Comparison of ENCODE assay signal across 30 cellular contexts in genomic region chr4:23969635-23970034, GRCh38.
"Had no signal": no experiment of that assay in that cellular context is flagged by ENCODE, and none has a peak within 500 bp of the region (broad histone marks: within the 10 kb centered on the region; RNA-seq: fewer than 3 reads in every experiment).

No MANE protein-coding gene starts in this region.

- H3K4me1 Mint-ChIP-seq: activated B cell treated with CpG ODN at 0.5 μM for 24 hours; activated CD4-positive, alpha-beta T cell treated with anti-CD3 and anti-CD28 coated beads for 36 hours; activated CD8-positive, alpha-beta memory T cell treated with anti-CD3 and anti-CD28 coated beads, Interleukin-2, amount 10 ng/mL, durations not matched to agents 7 days and 5 days; immature natural killer cell; naive B cell; stimulated activated naive B cell treated with anti-CD40 and anti-IgM and Interleukin-4, amounts not matched to agents 10 μg/mL and 1 μg/mL and 100 μg/mL, for 72 hours had no signal

- H3K27ac ChIP-seq: esophagus squamous epithelium, heart left ventricle, left lung, pancreas, psoas muscle, stomach, thyroid gland, upper lobe of right lung had no signal

- H3K36me3 Mint-ChIP-seq: activated CD8-positive, alpha-beta memory T cell treated with anti-CD3 and anti-CD28 coated beads, Interleukin-2, amount 10 ng/mL, durations not matched to agents 7 days and 5 days; activated naive CD4-positive, alpha-beta T cell treated with anti-CD3 and anti-CD28 coated beads, Interleukin-2, amount 50 U/mL, for 72 hours; immature natural killer cell; mesothelial cell of epicardium; naive B cell; stimulated activated naive B cell treated with anti-CD40 and anti-IgM and Interleukin-4, amounts not matched to agents 10 μg/mL and 1 μg/mL and 100 μg/mL, for 72 hours had no signal

- H3K27ac Mint-ChIP-seq: activated B cell treated with CpG ODN at 0.5 μM for 24 hours; activated CD4-positive, alpha-beta T cell treated with anti-CD3 and anti-CD28 coated beads for 36 hours; activated CD8-positive, alpha-beta memory T cell treated with anti-CD3 and anti-CD28 coated beads, Interleukin-2, amount 10 ng/mL, durations not matched to agents 7 days and 5 days; activated CD8-positive, alpha-beta T cell treated with anti-CD3 and anti-CD28 coated beads, Interleukin-2, amount 10 ng/mL, durations not matched to agents 7 days and 5 days; activated naive CD4-positive, alpha-beta T cell treated with anti-CD3 and anti-CD28 coated beads, Interleukin-2, amount 50 U/mL, for 72 hours; dendritic cell treated with granulocyte-macrophage colony-stimulating factor and Interleukin-4, amounts not matched to agents 40 ng/mL and 50 ng/mL, for 4 days; endodermal cell; immature natural killer cell; mesothelial cell of epicardium; naive B cell; nephron progenitor cell; stimulated activated naive B cell treated with anti-CD40 and anti-IgM and Interleukin-4, amounts not matched to agents 10 μg/mL and 1 μg/mL and 100 μg/mL, for 72 hours; T-helper 2 cell treated with Interferon-gamma antibody and Interleukin-4, amounts not matched to agents 5 μg/mL and 100 μg/mL, for 36 hours had no signal

- H3K4me3 Mint-ChIP-seq: activated B cell treated with CpG ODN at 0.5 μM for 24 hours; activated CD4-positive, alpha-beta T cell treated with anti-CD3 and anti-CD28 coated beads for 36 hours; activated CD8-positive, alpha-beta memory T cell treated with anti-CD3 and anti-CD28 coated beads, Interleukin-2, amount 10 ng/mL, durations not matched to agents 7 days and 5 days; activated CD8-positive, alpha-beta T cell treated with anti-CD3 and anti-CD28 coated beads, Interleukin-2, amount 10 ng/mL, durations not matched to agents 7 days and 5 days; dendritic cell treated with granulocyte-macrophage colony-stimulating factor and Interleukin-4, amounts not matched to agents 40 ng/mL and 50 ng/mL, for 4 days; endodermal cell; immature natural killer cell; mesothelial cell of epicardium; naive B cell; nephron progenitor cell; stimulated activated naive B cell treated with anti-CD40 and anti-IgM and Interleukin-4, amounts not matched to agents 10 μg/mL and 1 μg/mL and 100 μg/mL, for 72 hours; T-helper 2 cell treated with Interferon-gamma antibody and Interleukin-4, amounts not matched to agents 5 μg/mL and 100 μg/mL, for 36 hours had no signal

- H3K9me3 Mint-ChIP-seq: activated naive CD4-positive, alpha-beta T cell treated with anti-CD3 and anti-CD28 coated beads, Interleukin-2, amount 50 U/mL, for 72 hours; dendritic cell treated with granulocyte-macrophage colony-stimulating factor and Interleukin-4, amounts not matched to agents 40 ng/mL and 50 ng/mL, for 4 days; endodermal cell; mesothelial cell of epicardium; naive B cell; nephron progenitor cell; T-helper 2 cell treated with Interferon-gamma antibody and Interleukin-4, amounts not matched to agents 5 μg/mL and 100 μg/mL, for 36 hours had no signal

- DNase-seq: activated B cell treated with CpG ODN at 0.5 μM for 24 hours; activated CD4-positive, alpha-beta T cell treated with anti-CD3 and anti-CD28 coated beads for 36 hours; activated CD8-positive, alpha-beta memory T cell treated with anti-CD3 and anti-CD28 coated beads, Interleukin-2, amount 10 ng/mL, durations not matched to agents 7 days and 5 days; activated CD8-positive, alpha-beta T cell treated with anti-CD3 and anti-CD28 coated beads, Interleukin-2, amount 10 ng/mL, durations not matched to agents 7 days and 5 days; activated naive CD4-positive, alpha-beta T cell; activated T-cell treated with anti-CD3 and anti-CD28 coated beads, Interleukin-2, amount 50 U/mL, for 48 hours; central memory CD4-positive, alpha-beta T cell; endodermal cell; esophagus squamous epithelium; heart left ventricle; hypothalamus; immature natural killer cell; kidney; left lung; naive B cell; nephron progenitor cell; pancreas; psoas muscle; stimulated activated CD4-positive, alpha-beta T cell treated with anti-CD3 and anti-CD28 coated beads, Interleukin-15, amount 100 ng/mL, for 24 hours; stimulated activated CD4-positive, alpha-beta T cell treated with anti-CD3 and anti-CD28 coated beads, Interleukin-2, amount 100 ng/mL, for 24 hours; stimulated activated naive B cell treated with anti-CD40 and anti-IgM and Interleukin-4, amounts not matched to agents 10 μg/mL and 1 μg/mL and 100 μg/mL, for 72 hours; stomach; T-helper 1 cell; thyroid gland; upper lobe of right lung had no signal

- H3K4me3 ChIP-seq: breast epithelium, esophagus squamous epithelium, heart left ventricle, left lung, pancreas, psoas muscle, stomach, thyroid gland, upper lobe of right lung had no signal

- H3K27me3 Mint-ChIP-seq: activated B cell treated with CpG ODN at 0.5 μM for 24 hours; activated CD4-positive, alpha-beta T cell treated with anti-CD3 and anti-CD28 coated beads for 36 hours; activated CD8-positive, alpha-beta memory T cell treated with anti-CD3 and anti-CD28 coated beads, Interleukin-2, amount 10 ng/mL, durations not matched to agents 7 days and 5 days; dendritic cell treated with granulocyte-macrophage colony-stimulating factor and Interleukin-4, amounts not matched to agents 40 ng/mL and 50 ng/mL, for 4 days; naive B cell; stimulated activated naive B cell treated with anti-CD40 and anti-IgM and Interleukin-4, amounts not matched to agents 10 μg/mL and 1 μg/mL and 100 μg/mL, for 72 hours had no signal

- H3K27me3 ChIP-seq: breast epithelium, esophagus squamous epithelium, heart left ventricle, left lung, pancreas, stomach, thyroid gland, upper lobe of right lung had no signal

- H3K36me3 ChIP-seq: breast epithelium, esophagus squamous epithelium, heart left ventricle, left lung, pancreas, stomach, thyroid gland, upper lobe of right lung had no signal

- H3K4me1 ChIP-seq: breast epithelium, left lung, pancreas, thyroid gland, upper lobe of right lung had no signal

- ATAC-seq: activated CD4-positive, alpha-beta T cell treated with anti-CD3 and anti-CD28 coated beads for 36 hours; activated CD8-positive, alpha-beta memory T cell treated with anti-CD3 and anti-CD28 coated beads, Interleukin-2, amount 10 ng/mL, durations not matched to agents 7 days and 5 days; activated CD8-positive, alpha-beta T cell treated with anti-CD3 and anti-CD28 coated beads, Interleukin-2, amount 10 ng/mL, durations not matched to agents 7 days and 5 days; activated naive CD4-positive, alpha-beta T cell treated with anti-CD3 and anti-CD28 coated beads, Interleukin-2, amount 50 U/mL, for 72 hours; pancreas; psoas muscle; stimulated activated naive B cell treated with anti-CD40 and anti-IgM and Interleukin-4, amounts not matched to agents 10 μg/mL and 1 μg/mL and 100 μg/mL, for 72 hours; upper lobe of right lung had no signal
